In genomic region chr6:130815200-130816071, GRCh38 we compare ENCODE assay signal across 22 cellular contexts. TPM values are rescaled to one million over a fixed set of nuclear protein-coding genes. Genes with fewer than 3 reads are reported as not detected.
DNase-seq lines count a peak whose midpoint lies in the region; ATAC-seq, FAIRE-seq and TF ChIP-seq lines count a peak whose summit lies in the region.
"Had no signal": no experiment of that assay in that cellular context is flagged by ENCODE, and none has a peak within 500 bp of the region (broad histone marks: within the 10 kb centered on the region; RNA-seq: fewer than 3 reads in every experiment).

No MANE protein-coding gene starts in this region.

- peak; percentile 10 for DNase-seq in activated CD4-positive, alpha-beta T cell treated with anti-CD3 and anti-CD28 coated beads, Interleukin-2, amount 10 ng/mL, durations not matched to agents 24 days and 14 days
- DNase-seq in activated CD4-positive, alpha-beta T cell treated with anti-CD3 and anti-CD28 coated beads, Interleukin-2, amount 50 U/mL, for 1 hour: no peak
- DNase-seq in WTC11 (ENCODE audit: low spot score) (no peak), left lobe of liver (ENCODE audit: low spot score) (no peak), small intestine (peak; percentile 61), occipital lobe (lab: John Stamatoyannopoulos, UW) (no peak), AG08396 (ENCODE audit: low spot score) (no peak)
- DNase-seq: 8988T; BE2C; C1 segment of cervical spinal cord; CD4-positive, CD25-positive, alpha-beta regulatory T cell; CD8-positive, alpha-beta memory T cell; COR-L47; DMS79 treated with DMSO at 0.1 percent for 48 hours; GF-D8; H9 had no signal

- H3K27ac Mint-ChIP-seq in activated CD4-positive, alpha-beta T cell treated with anti-CD3 and anti-CD28 coated beads, Interleukin-2, amount 10 ng/mL, durations not matched to agents 24 days and 14 days: no peak overlapping the region
- H3K27ac Mint-ChIP-seq in WTC11: no peak overlapping the region
- H3K27ac Mint-ChIP-seq: CD4-positive, CD25-positive, alpha-beta regulatory T cell; CD8-positive, alpha-beta memory T cell; H9 had no signal

- H3K27me3 Mint-ChIP-seq in activated CD4-positive, alpha-beta T cell treated with anti-CD3 and anti-CD28 coated beads, Interleukin-2, amount 10 ng/mL, durations not matched to agents 24 days and 14 days: no peaks in the 10 kb centered on the region
- H3K27me3 Mint-ChIP-seq in WTC11 (ENCODE audit: low read depth): no peaks in the 10 kb centered on the region

- CTCF ChIA-PET in WTC11 (lab: Charles Lee): no interaction called here

- no peaks in the 10 kb centered on the region for H3K4me1 ChIP-seq in small intestine (ENCODE audit: control insufficient read depth in 2 of 2, insufficient read depth in 1 of 2, low read depth in 1 of 2, low read length in 1 of 2)
- H3K4me1 ChIP-seq: BE2C had no signal

- peaks cover 3% of the 10 kb centered on the region for H3K4me1 Mint-ChIP-seq in activated CD4-positive, alpha-beta T cell treated with anti-CD3 and anti-CD28 coated beads, Interleukin-2, amount 10 ng/mL, durations not matched to agents 24 days and 14 days
- H3K4me1 Mint-ChIP-seq in WTC11: no peaks in the 10 kb centered on the region
- H3K4me1 Mint-ChIP-seq: CD4-positive, CD25-positive, alpha-beta regulatory T cell; CD8-positive, alpha-beta memory T cell had no signal

- no peaks in the 10 kb centered on the region for H3K27me3 ChIP-seq in small intestine (ENCODE audit: control insufficient read depth in 2 of 2, insufficient read depth in 2 of 2, low read length in 2 of 2)
- H3K27me3 ChIP-seq: BE2C had no signal

- no peaks in the 10 kb centered on the region for H3K36me3 ChIP-seq in small intestine (ENCODE audit: control insufficient read depth in 2 of 2, insufficient read depth in 2 of 2, low read length in 2 of 2)
- H3K36me3 ChIP-seq: BE2C had no signal

- 41 to 58% (median 46%) methylated on average over 5 of the region's 5 CpGs for WGBS in small intestine, 3 donors

- intact Hi-C loops in activated CD4-positive, alpha-beta T cell treated with anti-CD3 and anti-CD28 coated beads, Interleukin-2, amount 10 ng/mL, durations not matched to agents 24 days and 14 days (cut with micrococcal nuclease): no loop called here

- FAIRE-seq in small intestine (lab: Jason Lieb, UNC): no peak
- FAIRE-seq: D721Med, H1 had no signal

- no peak overlapping the region for H3K4me3 ChIP-seq in small intestine (ENCODE audit: low read depth in 1 of 2, low read length in 2 of 2)

- TF ChIP-seq CTCF in WTC11 (IDR thresholded peaks at IDR 0.05): no peak

- POLR2A ChIA-PET in WTC11 (lab: Charles Lee): no interaction called here

- H3K27ac ChIP-seq in small intestine (ENCODE audit: low read depth in 1 of 2, low read length in 1 of 2): no peak overlapping the region
- H3K27ac ChIP-seq: HL-60, KMS-11 had no signal

- H3K9me3 ChIP-seq in small intestine (ENCODE audit: control insufficient read depth, low read depth): no peaks in the 10 kb centered on the region
- H3K9me3 ChIP-seq: BE2C had no signal

- H3K4me3 Mint-ChIP-seq in activated CD4-positive, alpha-beta T cell treated with anti-CD3 and anti-CD28 coated beads, Interleukin-2, amount 10 ng/mL, durations not matched to agents 24 days and 14 days: no peak overlapping the region
- H3K4me3 Mint-ChIP-seq in WTC11: no peak overlapping the region
- H3K4me3 Mint-ChIP-seq: CD4-positive, CD25-positive, alpha-beta regulatory T cell; CD8-positive, alpha-beta memory T cell; H9 had no signal

- ATAC-seq in WTC11: no peak
- ATAC-seq in left lobe of liver: peak; percentile 92
- ATAC-seq in HG02588 (IDR thresholded peaks at IDR 0.05; ENCODE audit: unreplicated experiment): no peak

- H3K9me3 Mint-ChIP-seq in activated CD4-positive, alpha-beta T cell treated with anti-CD3 and anti-CD28 coated beads, Interleukin-2, amount 10 ng/mL, durations not matched to agents 24 days and 14 days: peaks cover 12% of the 10 kb centered on the region
- peaks cover 31% of the 10 kb centered on the region for H3K9me3 Mint-ChIP-seq in WTC11

- no peaks in the 10 kb centered on the region for H3K36me3 Mint-ChIP-seq in activated CD4-positive, alpha-beta T cell treated with anti-CD3 and anti-CD28 coated beads, Interleukin-2, amount 10 ng/mL, durations not matched to agents 24 days and 14 days (ENCODE audit: low read depth)
- no peaks in the 10 kb centered on the region; the same call in 1 of the 2 replicates for H3K36me3 Mint-ChIP-seq in WTC11
- H3K36me3 Mint-ChIP-seq: CD4-positive, CD25-positive, alpha-beta regulatory T cell had no signal

TF ChIP-seq in WTC11, 78 proteins besides CTCF, POLR2A, EP300 and RAD21:
- TF ChIP-seq MXD4 (CRISPR knock-in tag; IDR thresholded peaks at IDR 0.05; ENCODE audit: borderline replicate concordance): no peak
- TF ChIP-seq ZNF121 (CRISPR knock-in tag; IDR thresholded peaks at IDR 0.05): no peak
- TF ChIP-seq TP53 (CRISPR knock-in tag; IDR thresholded peaks at IDR 0.05): no peak
- TF ChIP-seq ZNF396 (CRISPR knock-in tag; IDR thresholded peaks at IDR 0.05; ENCODE audit: borderline replicate concordance): no peak
- no peak for TF ChIP-seq ZBTB21 (CRISPR knock-in tag; IDR thresholded peaks at IDR 0.05; ENCODE audit: borderline replicate concordance)
- TF ChIP-seq GABPB1 (CRISPR knock-in tag; IDR thresholded peaks at IDR 0.05): peak; percentile 88
- no peak for TF ChIP-seq CDX4 (CRISPR knock-in tag; IDR thresholded peaks at IDR 0.05; ENCODE audit: borderline replicate concordance)

RNA-seq across cellular contexts. Expression of gene SMLR1, which starts 11.8 kb away (rescaled TPM):
- not detected in 2 replicates for total RNA-seq in activated CD4-positive, alpha-beta T cell treated with anti-CD3 and anti-CD28 coated beads, Interleukin-2, amount 10 ng/mL, durations not matched to agents 24 days and 14 days
- total RNA-seq in WTC11 (2021) (not detected in 3 replicates), left lobe of liver (22.2 TPM), occipital lobe (not detected)
- 10 to 100 TPM in 2 of 3 donors, 1 to 10 TPM in 1; 1.4 to 34.4 (median 18.1) TPM for polyA plus RNA-seq in small intestine
- total RNA-seq: CD4-positive, CD25-positive, alpha-beta regulatory T cell; CD8-positive, alpha-beta memory T cell; H1; H9; HT1080 had no signal
- polyA plus RNA-seq: CD4-positive, CD25-positive, alpha-beta regulatory T cell; CD8-positive, alpha-beta memory T cell; H1 had no signal

Comparison
In these comparisons a context has a peak if more than half of its experiments do, and no peak if none do; other contexts are left out.
1. DNase-seq: peak in activated CD4-positive, alpha-beta T cell treated with anti-CD3 and anti-CD28 coated beads, Interleukin-2, amount 10 ng/mL, durations not matched to agents 24 days and 14 days (single experiment) and small intestine (single experiment); none in activated CD4-positive, alpha-beta T cell treated with anti-CD3 and anti-CD28 coated beads, Interleukin-2, amount 50 U/mL, for 1 hour (single experiment), WTC11 (single experiment), left lobe of liver (single experiment), occipital lobe (single experiment) and AG08396 (single experiment).
2. RNA of gene SMLR1, which starts 11.8 kb away (total RNA-seq): 22.2 TPM in left lobe of liver (single experiment); not detected in WTC11, not detected in activated CD4-positive, alpha-beta T cell treated with anti-CD3 and anti-CD28 coated beads, Interleukin-2, amount 10 ng/mL, durations not matched to agents 24 days and 14 days and not detected in occipital lobe (single experiment); every median in the first group is over 10 times any median in the second.